ENCODE assay signal across 12 cellular contexts in genomic region chr19:29285878-29286277, GRCh38.
A peak's percentile ranks its signal among the peaks of the same experiment; 100 is the strongest.
DNase-seq lines count a peak whose midpoint lies in the region; FAIRE-seq and TF ChIP-seq lines count a peak whose summit lies in the region.
"Had no signal": no experiment of that assay in that cellular context is flagged by ENCODE, and none has a peak within 500 bp of the region (broad histone marks: within the 10 kb centered on the region; RNA-seq: fewer than 3 reads in every experiment).

No MANE protein-coding gene starts in this region.

- no peaks in the 10 kb centered on the region for H3K36me3 ChIP-seq in ascending aorta
- H3K36me3 ChIP-seq: heart right ventricle had no signal

- no peak overlapping the region for H3K4me3 ChIP-seq in LNCaP clone FGC (ENCODE audit: low read depth, low read length)
- H3K4me3 ChIP-seq in dorsolateral prefrontal cortex, result no peak overlapping the region
- no peak overlapping the region for H3K4me3 ChIP-seq in ascending aorta
- H3K4me3 ChIP-seq: GM12878, heart right ventricle had no signal

- no peak overlapping the region for H3K4me3 Mint-ChIP-seq in progenitor cell of endocrine pancreas (ENCODE audit: low read depth)
- no peak overlapping the region for H3K4me3 Mint-ChIP-seq in activated naive CD8-positive, alpha-beta T cell treated with anti-CD3 and anti-CD28 coated beads for 36 hours
- H3K4me3 Mint-ChIP-seq: naive B cell had no signal

- H3K9me3 ChIP-seq in ascending aorta, result no peaks in the 10 kb centered on the region

- no peak for FAIRE-seq in RCC 7860 (lab: Jason Lieb, UNC)
- FAIRE-seq: GM12878 had no signal

- H3K4me1 ChIP-seq in ascending aorta, result no peaks in the 10 kb centered on the region
- H3K4me1 ChIP-seq: heart right ventricle had no signal

- intact Hi-C loops in dorsolateral prefrontal cortex (cut with DNase I), result loop anchor here (5.0 to 10.0 kb wide), 3 partner anchors 239 to 309 kb away; partner anchors contain the start of gene VSTM2B (in 2 of the 2)
- intact Hi-C loops in ascending aorta (cut with DNase I), result no loop called here

- DNase-seq in NCI-H748 (lab: John Stamatoyannopoulos, UW; ENCODE audit: unreplicated experiment) (peak; percentile 52), NCI-H748 treated with DMSO at 0.1 percent for 48 hours (lab: John Stamatoyannopoulos, UW) (no peak), LNCaP clone FGC (ENCODE audit: low read depth) (no peak), dorsolateral prefrontal cortex (peak in 6 of 10 donors; percentile 43 to 71 (median 50)), progenitor cell of endocrine pancreas (ENCODE audit: low spot score, unreplicated experiment) (no peak), ascending aorta (ENCODE audit: low spot score in 2 of 2) (no peak), RCC 7860 (ENCODE audit: low spot score) (no peak)
- DNase-seq in activated naive CD8-positive, alpha-beta T cell treated with anti-CD3 and anti-CD28 coated beads for 36 hours, result no peak
- DNase-seq: heart right ventricle, naive B cell had no signal

- no peaks in the 10 kb centered on the region for H3K4me1 Mint-ChIP-seq in progenitor cell of endocrine pancreas (ENCODE audit: low read depth)
- no peaks in the 10 kb centered on the region for H3K4me1 Mint-ChIP-seq in activated naive CD8-positive, alpha-beta T cell treated with anti-CD3 and anti-CD28 coated beads for 36 hours
- H3K4me1 Mint-ChIP-seq: naive B cell had no signal

- TF ChIP-seq CTCF in LNCaP clone FGC (IDR thresholded peaks at IDR 0.05; ENCODE audit: control insufficient read depth, extremely low read depth, insufficient read depth), result peak; percentile 30
- TF ChIP-seq CTCF in dorsolateral prefrontal cortex (IDR thresholded peaks at IDR 0.05 in 54 of 56, conservative IDR thresholded peaks at IDR 0.05 in 2 of 56; ENCODE audit: low read depth in 1 of 56, partially characterized antibody in 56 of 56), result peak in 51 of 56 donors; percentile 9 to 70 (median 42)
- peak; percentile 45 for TF ChIP-seq CTCF in progenitor cell of endocrine pancreas (IDR thresholded peaks at IDR 0.05; ENCODE audit: unreplicated experiment)
- TF ChIP-seq CTCF in ascending aorta (IDR thresholded peaks at IDR 0.05), result no peak

- H3K9me3 Mint-ChIP-seq in progenitor cell of endocrine pancreas (ENCODE audit: low read depth), result no peaks in the 10 kb centered on the region
- H3K9me3 Mint-ChIP-seq in activated naive CD8-positive, alpha-beta T cell treated with anti-CD3 and anti-CD28 coated beads for 36 hours, result no peaks in the 10 kb centered on the region
- H3K9me3 Mint-ChIP-seq: activated T-helper 2 cell treated with anti-CD3 and anti-CD28 coated beads, Interferon-gamma antibody, Interleukin-2, Interleukin-4, amounts not matched to agents 10 μg/mL and 5 μg/mL and 100 μg/mL, durations not matched to agents 14 hours and 24 hours and 36 hours had no signal

- peaks cover 56% of the 10 kb centered on the region for H3K27me3 Mint-ChIP-seq in progenitor cell of endocrine pancreas
- H3K27me3 Mint-ChIP-seq in activated naive CD8-positive, alpha-beta T cell treated with anti-CD3 and anti-CD28 coated beads for 36 hours, result peaks cover 10% of the 10 kb centered on the region

- H3K27me3 ChIP-seq in dorsolateral prefrontal cortex, result peaks cover 0 to 8% (median 0%) of the 10 kb centered on the region in 45 donors
- no peaks in the 10 kb centered on the region for H3K27me3 ChIP-seq in ascending aorta

- H3K36me3 Mint-ChIP-seq in progenitor cell of endocrine pancreas (ENCODE audit: insufficient read depth), result no peaks in the 10 kb centered on the region
- H3K36me3 Mint-ChIP-seq in activated naive CD8-positive, alpha-beta T cell treated with anti-CD3 and anti-CD28 coated beads for 36 hours, result no peaks in the 10 kb centered on the region

- no peak overlapping the region for H3K27ac Mint-ChIP-seq in progenitor cell of endocrine pancreas
- no peak overlapping the region for H3K27ac Mint-ChIP-seq in activated naive CD8-positive, alpha-beta T cell treated with anti-CD3 and anti-CD28 coated beads for 36 hours
- H3K27ac Mint-ChIP-seq: activated T-helper 2 cell treated with anti-CD3 and anti-CD28 coated beads, Interferon-gamma antibody, Interleukin-2, Interleukin-4, amounts not matched to agents 10 μg/mL and 5 μg/mL and 100 μg/mL, durations not matched to agents 14 hours and 24 hours and 36 hours; naive B cell had no signal

- H3K27ac ChIP-seq in dorsolateral prefrontal cortex (no peak overlapping the region), ascending aorta (no peak overlapping the region)
- H3K27ac ChIP-seq: heart right ventricle had no signal

Comparison
In these comparisons a context has a peak if more than half of its experiments do, and no peak if none do; other contexts are left out.
1. DNase-seq: peak in NCI-H748 (single experiment) and dorsolateral prefrontal cortex (6 of 10); none in NCI-H748 treated with DMSO at 0.1 percent for 48 hours (single experiment), LNCaP clone FGC (single experiment), progenitor cell of endocrine pancreas (single experiment), activated naive CD8-positive, alpha-beta T cell treated with anti-CD3 and anti-CD28 coated beads for 36 hours (single experiment), ascending aorta (0 of 2) and RCC 7860 (single experiment).
2. CTCF ChIP-seq: peak in LNCaP clone FGC (single experiment), dorsolateral prefrontal cortex (51 of 56) and progenitor cell of endocrine pancreas (single experiment); none in ascending aorta (0 of 3).